Comparison of ENCODE assay signal across 1 cellular context in the genomic region with DNA sequence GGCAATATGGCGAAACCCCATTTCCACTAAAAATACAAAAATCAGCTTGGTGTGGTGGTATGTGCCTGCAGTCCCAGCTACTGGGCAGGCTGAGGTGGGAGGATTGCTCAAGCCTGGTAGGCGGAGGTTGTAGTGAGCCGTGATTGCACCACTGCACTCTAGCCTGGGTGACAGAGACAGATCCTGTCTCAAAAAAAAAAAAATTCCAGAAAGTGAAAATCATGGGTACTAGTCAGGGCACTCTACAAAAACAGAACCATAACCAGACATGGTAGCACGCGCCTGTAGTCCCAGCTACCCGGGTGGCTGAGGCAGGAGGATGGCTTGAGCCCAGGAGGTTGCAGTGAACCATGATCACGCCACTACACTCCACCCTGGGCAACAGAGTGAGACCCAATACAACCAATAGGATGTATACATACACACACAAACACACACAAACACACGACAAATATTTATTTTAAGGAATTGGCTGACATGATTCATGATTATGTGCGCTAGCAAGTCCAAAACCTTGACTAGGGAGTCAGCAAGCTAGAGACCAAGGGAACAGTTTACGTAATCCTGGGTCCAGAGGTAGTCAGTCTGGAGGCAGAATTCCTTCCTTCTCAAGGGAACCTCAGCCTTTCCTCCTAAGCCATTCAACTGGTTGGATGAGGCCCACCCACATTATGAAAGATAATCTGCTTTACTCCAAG.
TF ChIP-seq lines count a peak whose summit lies in the region.

No MANE protein-coding gene starts in this region.

TF ChIP-seq in HepG2, 621 proteins besides CTCF, POLR2A, EP300 and RAD21 (continued from another document and continues in another):
- TF ChIP-seq, protein P1, sequence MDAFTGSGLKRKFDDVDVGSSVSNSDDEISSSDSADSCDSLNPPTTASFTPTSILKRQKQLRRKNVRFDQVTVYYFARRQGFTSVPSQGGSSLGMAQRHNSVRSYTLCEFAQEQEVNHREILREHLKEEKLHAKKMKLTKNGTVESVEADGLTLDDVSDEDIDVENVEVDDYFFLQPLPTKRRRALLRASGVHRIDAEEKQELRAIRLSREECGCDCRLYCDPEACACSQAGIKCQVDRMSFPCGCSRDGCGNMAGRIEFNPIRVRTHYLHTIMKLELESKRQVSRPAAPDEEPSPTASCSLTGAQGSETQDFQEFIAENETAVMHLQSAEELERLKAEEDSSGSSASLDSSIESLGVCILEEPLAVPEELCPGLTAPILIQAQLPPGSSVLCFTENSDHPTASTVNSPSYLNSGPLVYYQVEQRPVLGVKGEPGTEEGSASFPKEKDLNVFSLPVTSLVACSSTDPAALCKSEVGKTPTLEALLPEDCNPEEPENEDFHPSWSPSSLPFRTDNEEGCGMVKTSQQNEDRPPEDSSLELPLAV (CRISPR knock-in tag; conservative IDR thresholded peaks at IDR 0.05; ENCODE audit: low read depth): no peak
- TF ChIP-seq SMC3 (IDR thresholded peaks at IDR 0.05; ENCODE audit: low read length) (no peak), MXI1 (IDR thresholded peaks at IDR 0.05; ENCODE audit: borderline replicate concordance, low read depth, low read length) (0 out of 3 replicates have a peak, but pooled peaks have one; percentile 28), ARHGAP35 (CRISPR knock-in tag; IDR thresholded peaks at IDR 0.05; ENCODE audit: borderline replicate concordance) (peak; percentile 39; the same call in 1 of the 2 replicates), FOXP1 (IDR thresholded peaks at IDR 0.05) (no peak), FOXP1 (CRISPR knock-in tag; IDR thresholded peaks at IDR 0.05) (peak; percentile 53), ZNF841 (CRISPR knock-in tag; IDR thresholded peaks at IDR 0.05; ENCODE audit: borderline replicate concordance) (no peak), DR1 (CRISPR knock-in tag; IDR thresholded peaks at IDR 0.05) (no peak), ZNF850 (CRISPR knock-in tag; conservative IDR thresholded peaks at IDR 0.05) (no peak), ZNF331 (CRISPR knock-in tag; IDR thresholded peaks at IDR 0.05) (no peak; the same call in 1 of the 2 replicates), ETV6 (CRISPR knock-in tag; conservative IDR thresholded peaks at IDR 0.05) (no peak), CREB1 (IDR thresholded peaks at IDR 0.05) (no peak), CREB1 (CRISPR knock-in tag; IDR thresholded peaks at IDR 0.05) (peak; percentile 48), FOXO1 (CRISPR knock-in tag; IDR thresholded peaks at IDR 0.05) (peak; percentile 3; the same call in 1 of the 2 replicates), ZFP82 (CRISPR knock-in tag; IDR thresholded peaks at IDR 0.05; ENCODE audit: borderline replicate concordance) (no peak), NR2F1 (CRISPR knock-in tag; IDR thresholded peaks at IDR 0.05) (no peak), HNF4A (CRISPR knock-in tag; IDR thresholded peaks at IDR 0.05) (0 out of 2 replicates have a peak, but pooled peaks have one; percentile 51), HMG20A (CRISPR knock-in tag; IDR thresholded peaks at IDR 0.05; ENCODE audit: borderline replicate concordance) (0 out of 2 replicates have a peak, but pooled peaks have one; percentile 44), ZNF614 (CRISPR knock-in tag; IDR thresholded peaks at IDR 0.05; ENCODE audit: borderline replicate concordance) (no peak), ZNF570 (CRISPR knock-in tag; IDR thresholded peaks at IDR 0.05; ENCODE audit: borderline replicate concordance) (no peak), ZNF737 (CRISPR knock-in tag; IDR thresholded peaks at IDR 0.05; ENCODE audit: borderline replicate concordance) (no peak), ZNF546 (CRISPR knock-in tag; conservative IDR thresholded peaks at IDR 0.05) (no peak), ZNF34 (CRISPR knock-in tag; IDR thresholded peaks at IDR 0.05; ENCODE audit: borderline replicate concordance) (no peak), ZKSCAN5 (CRISPR knock-in tag; IDR thresholded peaks at IDR 0.05) (no peak), ZNF709 (CRISPR knock-in tag; IDR thresholded peaks at IDR 0.05) (no peak), ZNF530 (CRISPR knock-in tag; IDR thresholded peaks at IDR 0.05; ENCODE audit: low read depth) (no peak), SOX6 (IDR thresholded peaks at IDR 0.05) (no peak), SOX6 (CRISPR knock-in tag; IDR thresholded peaks at IDR 0.05) (peak; percentile 26; the same call in 1 of the 2 replicates), LRRFIP1 (CRISPR knock-in tag; conservative IDR thresholded peaks at IDR 0.05) (no peak), SMAD3 (CRISPR knock-in tag; IDR thresholded peaks at IDR 0.05) (no peak), FOXA3 (CRISPR knock-in tag; IDR thresholded peaks at IDR 0.05) (0 out of 2 replicates have a peak, but pooled peaks have one; percentile 16), RXRB (CRISPR knock-in tag; IDR thresholded peaks at IDR 0.05; ENCODE audit: borderline replicate concordance) (no peak), PCBP2 (optimal IDR thresholded peaks at IDR 0.05; ENCODE audit: low read depth, low read length, poor library complexity, severe bottlenecking) (no peak), RBM39 (IDR thresholded peaks at IDR 0.05; ENCODE audit: low read depth, low read length, poor library complexity, severe bottlenecking) (no peak), GLI4 (CRISPR knock-in tag; IDR thresholded peaks at IDR 0.05; ENCODE audit: borderline replicate concordance) (0 out of 2 replicates have a peak, but pooled peaks have one; percentile 30), ZBTB7B (CRISPR knock-in tag; IDR thresholded peaks at IDR 0.05) (no peak; the same call in 1 of the 2 replicates), FOSL2 (CRISPR knock-in tag; IDR thresholded peaks at IDR 0.05) (peak; percentile 36; the same call in 1 of the 2 replicates)
- TF ChIP-seq, protein P2, sequence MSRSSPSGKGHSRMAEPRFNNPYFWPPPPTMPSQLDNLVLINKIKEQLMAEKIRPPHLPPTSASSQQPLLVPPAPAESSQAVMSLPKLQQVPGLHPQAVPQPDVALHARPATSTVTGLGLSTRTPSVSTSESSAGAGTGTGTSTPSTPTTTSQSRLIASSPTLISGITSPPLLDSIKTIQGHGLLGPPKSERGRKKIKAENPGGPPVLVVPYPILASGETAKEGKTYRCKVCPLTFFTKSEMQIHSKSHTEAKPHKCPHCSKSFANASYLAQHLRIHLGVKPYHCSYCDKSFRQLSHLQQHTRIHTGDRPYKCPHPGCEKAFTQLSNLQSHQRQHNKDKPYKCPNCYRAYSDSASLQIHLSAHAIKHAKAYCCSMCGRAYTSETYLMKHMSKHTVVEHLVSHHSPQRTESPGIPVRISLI (CRISPR knock-in tag; IDR thresholded peaks at IDR 0.05; ENCODE audit: borderline replicate concordance): peak; percentile 87
- TF ChIP-seq, protein P3, sequence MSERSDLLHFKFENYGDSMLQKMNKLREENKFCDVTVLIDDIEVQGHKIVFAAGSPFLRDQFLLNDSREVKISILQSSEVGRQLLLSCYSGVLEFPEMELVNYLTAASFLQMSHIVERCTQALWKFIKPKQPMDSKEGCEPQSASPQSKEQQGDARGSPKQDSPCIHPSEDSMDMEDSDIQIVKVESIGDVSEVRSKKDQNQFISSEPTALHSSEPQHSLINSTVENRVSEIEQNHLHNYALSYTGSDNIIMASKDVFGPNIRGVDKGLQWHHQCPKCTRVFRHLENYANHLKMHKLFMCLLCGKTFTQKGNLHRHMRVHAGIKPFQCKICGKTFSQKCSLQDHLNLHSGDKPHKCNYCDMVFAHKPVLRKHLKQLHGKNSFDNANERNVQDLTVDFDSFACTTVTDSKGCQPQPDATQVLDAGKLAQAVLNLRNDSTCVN (CRISPR knock-in tag; IDR thresholded peaks at IDR 0.05; ENCODE audit: borderline replicate concordance): peak; percentile 92; the same call in 1 of the 2 replicates
- TF ChIP-seq, protein P4, sequence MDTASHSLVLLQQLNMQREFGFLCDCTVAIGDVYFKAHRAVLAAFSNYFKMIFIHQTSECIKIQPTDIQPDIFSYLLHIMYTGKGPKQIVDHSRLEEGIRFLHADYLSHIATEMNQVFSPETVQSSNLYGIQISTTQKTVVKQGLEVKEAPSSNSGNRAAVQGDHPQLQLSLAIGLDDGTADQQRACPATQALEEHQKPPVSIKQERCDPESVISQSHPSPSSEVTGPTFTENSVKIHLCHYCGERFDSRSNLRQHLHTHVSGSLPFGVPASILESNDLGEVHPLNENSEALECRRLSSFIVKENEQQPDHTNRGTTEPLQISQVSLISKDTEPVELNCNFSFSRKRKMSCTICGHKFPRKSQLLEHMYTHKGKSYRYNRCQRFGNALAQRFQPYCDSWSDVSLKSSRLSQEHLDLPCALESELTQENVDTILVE (CRISPR knock-in tag; IDR thresholded peaks at IDR 0.05): no peak
- TF ChIP-seq, protein P5, sequence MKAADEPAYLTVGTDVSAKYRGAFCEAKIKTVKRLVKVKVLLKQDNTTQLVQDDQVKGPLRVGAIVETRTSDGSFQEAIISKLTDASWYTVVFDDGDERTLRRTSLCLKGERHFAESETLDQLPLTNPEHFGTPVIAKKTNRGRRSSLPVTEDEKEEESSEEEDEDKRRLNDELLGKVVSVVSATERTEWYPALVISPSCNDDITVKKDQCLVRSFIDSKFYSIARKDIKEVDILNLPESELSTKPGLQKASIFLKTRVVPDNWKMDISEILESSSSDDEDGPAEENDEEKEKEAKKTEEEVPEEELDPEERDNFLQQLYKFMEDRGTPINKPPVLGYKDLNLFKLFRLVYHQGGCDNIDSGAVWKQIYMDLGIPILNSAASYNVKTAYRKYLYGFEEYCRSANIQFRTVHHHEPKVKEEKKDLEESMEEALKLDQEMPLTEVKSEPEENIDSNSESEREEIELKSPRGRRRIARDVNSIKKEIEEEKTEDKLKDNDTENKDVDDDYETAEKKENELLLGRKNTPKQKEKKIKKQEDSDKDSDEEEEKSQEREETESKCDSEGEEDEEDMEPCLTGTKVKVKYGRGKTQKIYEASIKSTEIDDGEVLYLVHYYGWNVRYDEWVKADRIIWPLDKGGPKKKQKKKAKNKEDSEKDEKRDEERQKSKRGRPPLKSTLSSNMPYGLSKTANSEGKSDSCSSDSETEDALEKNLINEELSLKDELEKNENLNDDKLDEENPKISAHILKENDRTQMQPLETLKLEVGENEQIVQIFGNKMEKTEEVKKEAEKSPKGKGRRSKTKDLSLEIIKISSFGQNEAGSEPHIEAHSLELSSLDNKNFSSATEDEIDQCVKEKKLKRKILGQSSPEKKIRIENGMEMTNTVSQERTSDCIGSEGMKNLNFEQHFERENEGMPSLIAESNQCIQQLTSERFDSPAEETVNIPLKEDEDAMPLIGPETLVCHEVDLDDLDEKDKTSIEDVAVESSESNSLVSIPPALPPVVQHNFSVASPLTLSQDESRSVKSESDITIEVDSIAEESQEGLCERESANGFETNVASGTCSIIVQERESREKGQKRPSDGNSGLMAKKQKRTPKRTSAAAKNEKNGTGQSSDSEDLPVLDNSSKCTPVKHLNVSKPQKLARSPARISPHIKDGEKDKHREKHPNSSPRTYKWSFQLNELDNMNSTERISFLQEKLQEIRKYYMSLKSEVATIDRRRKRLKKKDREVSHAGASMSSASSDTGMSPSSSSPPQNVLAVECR (CRISPR knock-in tag; IDR thresholded peaks at IDR 0.05; ENCODE audit: borderline replicate concordance): peak; percentile 32; the same call in 1 of the 2 replicates
- TF ChIP-seq, protein P6, sequence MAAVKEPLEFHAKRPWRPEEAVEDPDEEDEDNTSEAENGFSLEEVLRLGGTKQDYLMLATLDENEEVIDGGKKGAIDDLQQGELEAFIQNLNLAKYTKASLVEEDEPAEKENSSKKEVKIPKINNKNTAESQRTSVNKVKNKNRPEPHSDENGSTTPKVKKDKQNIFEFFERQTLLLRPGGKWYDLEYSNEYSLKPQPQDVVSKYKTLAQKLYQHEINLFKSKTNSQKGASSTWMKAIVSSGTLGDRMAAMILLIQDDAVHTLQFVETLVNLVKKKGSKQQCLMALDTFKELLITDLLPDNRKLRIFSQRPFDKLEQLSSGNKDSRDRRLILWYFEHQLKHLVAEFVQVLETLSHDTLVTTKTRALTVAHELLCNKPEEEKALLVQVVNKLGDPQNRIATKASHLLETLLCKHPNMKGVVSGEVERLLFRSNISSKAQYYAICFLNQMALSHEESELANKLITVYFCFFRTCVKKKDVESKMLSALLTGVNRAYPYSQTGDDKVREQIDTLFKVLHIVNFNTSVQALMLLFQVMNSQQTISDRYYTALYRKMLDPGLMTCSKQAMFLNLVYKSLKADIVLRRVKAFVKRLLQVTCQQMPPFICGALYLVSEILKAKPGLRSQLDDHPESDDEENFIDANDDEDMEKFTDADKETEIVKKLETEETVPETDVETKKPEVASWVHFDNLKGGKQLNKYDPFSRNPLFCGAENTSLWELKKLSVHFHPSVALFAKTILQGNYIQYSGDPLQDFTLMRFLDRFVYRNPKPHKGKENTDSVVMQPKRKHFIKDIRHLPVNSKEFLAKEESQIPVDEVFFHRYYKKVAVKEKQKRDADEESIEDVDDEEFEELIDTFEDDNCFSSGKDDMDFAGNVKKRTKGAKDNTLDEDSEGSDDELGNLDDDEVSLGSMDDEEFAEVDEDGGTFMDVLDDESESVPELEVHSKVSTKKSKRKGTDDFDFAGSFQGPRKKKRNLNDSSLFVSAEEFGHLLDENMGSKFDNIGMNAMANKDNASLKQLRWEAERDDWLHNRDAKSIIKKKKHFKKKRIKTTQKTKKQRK (IDR thresholded peaks at IDR 0.05; ENCODE audit: low read length): no peak
- TF ChIP-seq, protein P7, sequence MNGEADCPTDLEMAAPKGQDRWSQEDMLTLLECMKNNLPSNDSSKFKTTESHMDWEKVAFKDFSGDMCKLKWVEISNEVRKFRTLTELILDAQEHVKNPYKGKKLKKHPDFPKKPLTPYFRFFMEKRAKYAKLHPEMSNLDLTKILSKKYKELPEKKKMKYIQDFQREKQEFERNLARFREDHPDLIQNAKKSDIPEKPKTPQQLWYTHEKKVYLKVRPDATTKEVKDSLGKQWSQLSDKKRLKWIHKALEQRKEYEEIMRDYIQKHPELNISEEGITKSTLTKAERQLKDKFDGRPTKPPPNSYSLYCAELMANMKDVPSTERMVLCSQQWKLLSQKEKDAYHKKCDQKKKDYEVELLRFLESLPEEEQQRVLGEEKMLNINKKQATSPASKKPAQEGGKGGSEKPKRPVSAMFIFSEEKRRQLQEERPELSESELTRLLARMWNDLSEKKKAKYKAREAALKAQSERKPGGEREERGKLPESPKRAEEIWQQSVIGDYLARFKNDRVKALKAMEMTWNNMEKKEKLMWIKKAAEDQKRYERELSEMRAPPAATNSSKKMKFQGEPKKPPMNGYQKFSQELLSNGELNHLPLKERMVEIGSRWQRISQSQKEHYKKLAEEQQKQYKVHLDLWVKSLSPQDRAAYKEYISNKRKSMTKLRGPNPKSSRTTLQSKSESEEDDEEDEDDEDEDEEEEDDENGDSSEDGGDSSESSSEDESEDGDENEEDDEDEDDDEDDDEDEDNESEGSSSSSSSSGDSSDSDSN (CRISPR knock-in tag; IDR thresholded peaks at IDR 0.05): no peak
